12 cellular contexts compared by ENCODE assay signal in genomic region chr11:128297111-128297651, GRCh38.
DNase-seq lines count a peak whose midpoint lies in the region; ATAC-seq, FAIRE-seq and TF ChIP-seq lines count a peak whose summit lies in the region.
"Had no signal": no experiment of that assay in that cellular context is flagged by ENCODE, and none has a peak within 500 bp of the region (broad histone marks: within the 10 kb centered on the region; RNA-seq: fewer than 3 reads in every experiment).

No MANE protein-coding gene starts in this region.

- no peak for TF ChIP-seq POLR2A in GM12878 (IDR thresholded peaks at IDR 0.05; ENCODE audit: low read depth, low read length)

- H3K4me1 Mint-ChIP-seq in activated naive CD4-positive, alpha-beta T cell treated with anti-CD3 and anti-CD28 coated beads, Interleukin-2, amount 10 ng/mL, durations not matched to agents 7 days and 5 days = peaks cover 95% of the 10 kb centered on the region
- no peaks in the 10 kb centered on the region for H3K4me1 Mint-ChIP-seq in CD14-positive monocyte

- no peak for FAIRE-seq in GM12878 (lab: Jason Lieb, UNC)

- intact Hi-C loops in GM12878 (cut with micrococcal nuclease; ENCODE audit: unreplicated experiment) (no loop called here), CD14-positive monocyte (cut with micrococcal nuclease) (loop anchor here in 1 of 2 donors (10.0 kb wide), 1 partner anchor 468 kb away; no protein-coding TSS in a partner anchor)

- WGBS in GM12878 (ENCODE audit: insufficient coverage, insufficient replicate concordance, low lambda C conversion rate, missing lambda C conversion rate) = 71% methylated on average over 4 of the region's 4 CpGs
- 46% methylated on average over 4 of the region's 4 CpGs for WGBS in thymus

- RAD21 ChIA-PET in GM12878 (lab: Charles Lee; ENCODE audit: unreplicated experiment) = interaction anchor here (1.2 to 4.0 kb wide), 5 partner anchors 8 to 332 kb away, joined by 3 to 23 read pairs (median 12); no protein-coding TSS in a partner anchor

- in situ Hi-C loops in GM12878 (cut with MboI) = loop anchor here (25.0 kb wide), 1 partner anchor 165 kb away; no protein-coding TSS in a partner anchor

- 0 out of 4 replicates have a peak, but pooled peaks of 1 of the 2 experiments have one; percentile 18 for TF ChIP-seq EP300 in GM12878 (IDR thresholded peaks at IDR 0.05; ENCODE audit: borderline replicate concordance in 1 of 2, control insufficient read depth in 1 of 2, low read depth in 2 of 2, low read length in 2 of 2)

- no peaks in the 10 kb centered on the region for H3K27me3 Mint-ChIP-seq in activated naive CD4-positive, alpha-beta T cell treated with anti-CD3 and anti-CD28 coated beads, Interleukin-2, amount 10 ng/mL, durations not matched to agents 7 days and 5 days
- peaks cover 0 to 5% (median 0%) of the 10 kb centered on the region in 3 donors for H3K27me3 Mint-ChIP-seq in CD14-positive monocyte (ENCODE audit: low read depth in 3 of 3)

- no peak for TF ChIP-seq CTCF in GM12878 (IDR thresholded peaks at IDR 0.05 in 2 of 3, conservative IDR thresholded peaks at IDR 0.05 in 1 of 3; ENCODE audit: control insufficient read depth in 2 of 3, extremely low read depth in 1 of 3, insufficient read depth in 1 of 3, low read depth in 3 of 3, low read length in 3 of 3)
- TF ChIP-seq CTCF in CD14-positive monocyte (IDR thresholded peaks at IDR 0.05) = no peak

- H3K27me3 ChIP-seq in GM12878 (replicated peaks in 1 of 2; ENCODE audit: control insufficient read depth in 2 of 2, insufficient read depth in 2 of 2, low read length in 1 of 2) (no peaks in the 10 kb centered on the region), thymus (ENCODE audit: control insufficient read depth, insufficient read depth) (no peaks in the 10 kb centered on the region)
- H3K27me3 ChIP-seq: BLaER1 treated with 17β-estradiol and CSF1 and Interleukin-3, amounts not matched to agents 10 nM and 100 nM had no signal

- CTCF ChIA-PET in activated naive CD4-positive, alpha-beta T cell treated with anti-CD3 and anti-CD28 coated beads, Interleukin-2, amount 10 ng/mL, durations not matched to agents 7 days and 5 days (lab: Charles Lee) = interaction anchor here (0.6 to 3.0 kb wide), 6 partner anchors 18 to 333 kb away, joined by 3 to 16 read pairs (median 5); no protein-coding TSS in a partner anchor
- CTCF ChIA-PET in GM12878 (lab: Yijun Ruan, JAX) = interaction anchor here (0.6 to 2.7 kb wide), 6 partner anchors 20 to 534 kb away, joined by 3 to 10 read pairs (median 5); no protein-coding TSS in a partner anchor

- SMC1A ChIA-PET in GM12878 (lab: Charles Lee; ENCODE audit: uncharacterized antibody, unreplicated experiment) = interaction anchor here (0.7 to 7.0 kb wide), 10 partner anchors 11 to 334 kb away, joined by 3 to 104 read pairs (median 8); no protein-coding TSS in a partner anchor

- TF ChIP-seq RAD21 in GM12878 (IDR thresholded peaks at IDR 0.05; ENCODE audit: insufficient read depth, low read depth, low read length) = no peak

- H3K9me3 ChIP-seq in GM12878 (replicated peaks; ENCODE audit: control insufficient read depth, insufficient read depth, low read length) (no peaks in the 10 kb centered on the region), thymus (ENCODE audit: control insufficient read depth) (no peaks in the 10 kb centered on the region)

- peaks cover 19% of the 10 kb centered on the region for H3K9me3 Mint-ChIP-seq in activated naive CD4-positive, alpha-beta T cell treated with anti-CD3 and anti-CD28 coated beads, Interleukin-2, amount 10 ng/mL, durations not matched to agents 7 days and 5 days
- no peaks in the 10 kb centered on the region for H3K9me3 Mint-ChIP-seq in CD14-positive monocyte

- peak; percentile 22; the same call in 2 of the 3 replicates for ATAC-seq in GM12878

- no peak overlapping the region for H3K4me2 ChIP-seq in GM12878 (ENCODE audit: control insufficient read depth, insufficient read depth)
- H3K4me2 ChIP-seq: BLaER1 treated with 17β-estradiol and CSF1 and Interleukin-3, amounts not matched to agents 10 nM and 100 nM; KMS-11 had no signal

- H3K4me3 ChIP-seq in GM12878 = no peak overlapping the region
- H3K4me3 ChIP-seq in thymus (ENCODE audit: low read length) = no peak overlapping the region
- H3K4me3 ChIP-seq: BLaER1 treated with 17β-estradiol and CSF1 and Interleukin-3, amounts not matched to agents 10 nM and 100 nM had no signal

- H3K27ac Mint-ChIP-seq in activated naive CD4-positive, alpha-beta T cell treated with anti-CD3 and anti-CD28 coated beads, Interleukin-2, amount 10 ng/mL, durations not matched to agents 7 days and 5 days = peak overlapping the region; percentile 89
- H3K27ac Mint-ChIP-seq in CD14-positive monocyte = no peak overlapping the region

- no peak overlapping the region for H3K4me3 Mint-ChIP-seq in activated naive CD4-positive, alpha-beta T cell treated with anti-CD3 and anti-CD28 coated beads, Interleukin-2, amount 10 ng/mL, durations not matched to agents 7 days and 5 days
- H3K4me3 Mint-ChIP-seq in CD14-positive monocyte = no peak overlapping the region

- H4K20me1 ChIP-seq in GM12878 (ENCODE audit: control insufficient read depth, insufficient read depth) = no peaks in the 10 kb centered on the region
- H4K20me1 ChIP-seq: BLaER1 treated with 17β-estradiol and CSF1 and Interleukin-3, amounts not matched to agents 10 nM and 100 nM had no signal

- POLR2A ChIA-PET in GM12878 (lab: Charles Lee) = interaction anchor here (0.6 kb wide), 1 partner anchor 253 kb away, joined by 3 read pairs; no protein-coding TSS in a partner anchor

- no peak overlapping the region for H2AFZ ChIP-seq in GM12878 (ENCODE audit: control insufficient read depth, low read depth, low read length)

- DNase-seq in activated naive CD4-positive, alpha-beta T cell treated with anti-CD3 and anti-CD28 coated beads, Interleukin-2, amount 10 ng/mL, durations not matched to agents 7 days and 5 days = peak; percentile 47
- DNase-seq in activated naive CD4-positive, alpha-beta T cell (lab: John Stamatoyannopoulos, UW) = no peak
- DNase-seq in NCI-H2196 treated with DMSO at 0.1 percent for 48 hours (lab: John Stamatoyannopoulos, UW; ENCODE audit: unreplicated experiment) (peak; percentile 45), GM12878 (ENCODE audit: low read depth, low spot score) (no peak), CD14-positive monocyte (ENCODE audit: low spot score) (no peak), NCI-H226 (no peak)
- DNase-seq in stimulated activated CD4-positive, alpha-beta T cell treated with anti-CD3 and anti-CD28 coated beads, Interleukin-4, amount 100 ng/mL, for 24 hours = no peak
- DNase-seq: amniotic stem cell, midbrain had no signal

- H3K4me1 ChIP-seq in GM12878 (ENCODE audit: control insufficient read depth, insufficient read depth, low read length) = peaks cover 30% of the 10 kb centered on the region
- H3K4me1 ChIP-seq in thymus (ENCODE audit: control insufficient read depth, insufficient read depth, low read length) = peaks cover 60% of the 10 kb centered on the region

- BruUV-seq in GM12878 (replicated peaks; lab: Mats Ljungman, UMichigan) = no TSS peak

- H3K27ac ChIP-seq in GM12878 (ENCODE audit: control insufficient read depth, insufficient read depth) (no peak overlapping the region), thymus (ENCODE audit: low read depth) (peak overlapping the region; percentile 93)
- H3K27ac ChIP-seq: BLaER1 treated with 17β-estradiol and CSF1 and Interleukin-3, amounts not matched to agents 10 nM and 100 nM; KMS-11 had no signal

- peaks cover 52% of the 10 kb centered on the region for H3K36me3 Mint-ChIP-seq in activated naive CD4-positive, alpha-beta T cell treated with anti-CD3 and anti-CD28 coated beads, Interleukin-2, amount 10 ng/mL, durations not matched to agents 7 days and 5 days
- no peaks in the 10 kb centered on the region for H3K36me3 Mint-ChIP-seq in CD14-positive monocyte

- H3K9ac ChIP-seq in GM12878 (ENCODE audit: control insufficient read depth, insufficient read depth, low read length) = no peak overlapping the region
- H3K9ac ChIP-seq: BLaER1 treated with 17β-estradiol and CSF1 and Interleukin-3, amounts not matched to agents 10 nM and 100 nM; KMS-11 had no signal

- H3K79me2 ChIP-seq in GM12878 (ENCODE audit: control insufficient read depth, insufficient read depth, low read length) = no peaks in the 10 kb centered on the region

- H3K36me3 ChIP-seq in GM12878 (ENCODE audit: control insufficient read depth in 2 of 2, insufficient read depth in 2 of 2, low read length in 1 of 2) = no peaks in the 10 kb centered on the region
- H3K36me3 ChIP-seq in thymus (ENCODE audit: control insufficient read depth, insufficient read depth) = no peaks in the 10 kb centered on the region
- H3K36me3 ChIP-seq: BLaER1 treated with 17β-estradiol and CSF1 and Interleukin-3, amounts not matched to agents 10 nM and 100 nM had no signal

TF ChIP-seq in GM12878, 131 proteins besides CTCF, POLR2A, EP300 and RAD21 (continues in another document):
- TF ChIP-seq MYB (IDR thresholded peaks at IDR 0.05; ENCODE audit: borderline replicate concordance, low read depth, low read length) = no peak
- no peak for TF ChIP-seq CHD4 (IDR thresholded peaks at IDR 0.05)
- TF ChIP-seq NBN (IDR thresholded peaks at IDR 0.05) = no peak
- TF ChIP-seq E4F1 (IDR thresholded peaks at IDR 0.05; ENCODE audit: borderline replicate concordance, partially characterized antibody) = no peak
- TF ChIP-seq FOXM1 (IDR thresholded peaks at IDR 0.05; ENCODE audit: low read depth, low read length) = no peak
- no peak for TF ChIP-seq YY1 (IDR thresholded peaks at IDR 0.05; ENCODE audit: low read depth, low read length)
- TF ChIP-seq RFX5 (IDR thresholded peaks at IDR 0.05; ENCODE audit: low read depth, low read length) = no peak
- TF ChIP-seq SMAD1 (IDR thresholded peaks at IDR 0.05; ENCODE audit: low read depth, partially characterized antibody) = no peak
- TF ChIP-seq EED (IDR thresholded peaks at IDR 0.05; ENCODE audit: low read depth) = no peak
- no peak for TF ChIP-seq CBFB (IDR thresholded peaks at IDR 0.05; ENCODE audit: low read depth)

Comparison
In these comparisons a context has a peak if more than half of its experiments do, and no peak if none do; other contexts are left out.
1. DNase-seq: peak in activated naive CD4-positive, alpha-beta T cell treated with anti-CD3 and anti-CD28 coated beads, Interleukin-2, amount 10 ng/mL, durations not matched to agents 7 days and 5 days (single experiment) and NCI-H2196 treated with DMSO at 0.1 percent for 48 hours (single experiment); none in activated naive CD4-positive, alpha-beta T cell (0 of 4), GM12878 (single experiment), CD14-positive monocyte (single experiment), stimulated activated CD4-positive, alpha-beta T cell treated with anti-CD3 and anti-CD28 coated beads, Interleukin-4, amount 100 ng/mL, for 24 hours (single experiment) and NCI-H226 (single experiment).